ENCODE assay signal across 24 cellular contexts in the genomic region with DNA sequence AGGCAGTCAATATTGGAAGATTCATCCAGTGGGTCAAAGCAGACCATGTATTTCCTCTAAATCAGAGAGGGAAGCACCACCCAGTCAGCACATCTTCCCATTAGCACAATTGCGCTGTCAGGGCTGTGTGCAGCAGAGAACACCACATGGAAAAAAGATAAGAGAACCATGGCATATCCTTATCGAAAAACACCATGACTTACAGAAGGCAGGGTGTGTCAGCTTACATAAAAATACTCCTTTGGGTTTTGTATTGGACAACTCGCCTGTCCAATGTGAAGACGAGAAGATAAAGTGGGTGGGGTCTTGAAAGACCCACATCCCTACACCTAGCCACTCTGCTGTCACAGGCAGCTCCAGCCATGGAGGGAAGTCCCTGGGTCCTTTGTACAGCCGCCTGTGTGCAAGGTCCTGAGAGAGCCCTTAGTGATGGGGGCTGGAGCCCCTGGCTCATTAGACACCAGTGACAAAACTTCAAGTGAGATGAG.
"Had no signal": no experiment of that assay in that cellular context is flagged by ENCODE, and none has a peak within 500 bp of the region (broad histone marks: within the 10 kb centered on the region; RNA-seq: fewer than 3 reads in every experiment).

No MANE protein-coding gene starts in this region.

- H3K9me2 ChIP-seq: SK-N-SH had no signal

- H3K4me1 ChIP-seq: SJCRH30 had no signal

- H3K9me3 Mint-ChIP-seq: activated B cell treated with CpG ODN at 0.5 μM for 24 hours; activated T-cell treated with anti-CD3 and anti-CD28 coated beads, Interleukin-2, amount 50 U/mL, for 4 hours had no signal

- DNase-seq: activated B cell treated with CpG ODN at 0.5 μM for 24 hours; activated CD4-positive, alpha-beta T cell treated with anti-CD3 and anti-CD28 coated beads for 1 hour; activated CD4-positive, alpha-beta T cell treated with anti-CD3 and anti-CD28 coated beads, Interleukin-2, amount 10 ng/mL, durations not matched to agents 24 days and 14 days; activated CD4-positive, alpha-beta T cell treated with anti-CD3 and anti-CD28 coated beads, Interleukin-2, amount 50 U/mL, for 48 hours; activated CD8-positive, alpha-beta memory T cell treated with anti-CD3 and anti-CD28 coated beads, Interleukin-2, amount 10 ng/mL, durations not matched to agents 7 days and 5 days; activated effector memory CD4-positive, alpha-beta T cell treated with anti-CD3 and anti-CD28 coated beads, Interleukin-2, amount 50 U/mL, for 16 hours; activated naive CD4-positive, alpha-beta T cell treated with Interleukin-2 at 50 U/mL for 16 hours; activated T-cell treated with anti-CD3 and anti-CD28 coated beads, Interleukin-2, amount 50 U/mL, for 4 hours; brain microvascular endothelial cell; Karpas-422; NCI-H1105 treated with DMSO at 0.1 percent for 48 hours; NCI-H1436 treated with DMSO at 0.1 percent for 48 hours; NCI-H187; NCI-H2081; NCI-H446; NCI-H524; Right ventricle myocardium superior; SJCRH30; SK-N-SH; T-helper 1 cell had no signal

- H3K9me3 ChIP-seq: SK-N-SH had no signal

- H3K9ac ChIP-seq: SK-N-SH had no signal

- ATAC-seq: activated CD8-positive, alpha-beta memory T cell treated with anti-CD3 and anti-CD28 coated beads, Interleukin-2, amount 10 ng/mL, durations not matched to agents 7 days and 5 days; activated naive CD4-positive, alpha-beta T cell treated with anti-CD3 and anti-CD28 coated beads, Interleukin-2, amount 50 U/mL, for 72 hours; activated T-cell treated with anti-CD3 and anti-CD28 coated beads, Interleukin-2, amount 50 U/mL, for 4 hours; Panc1 had no signal

- H3K4me1 Mint-ChIP-seq: activated B cell treated with CpG ODN at 0.5 μM for 24 hours had no signal

- H3K27ac ChIP-seq: brain microvascular endothelial cell, cardiac muscle cell, RWPE1, SJCRH30 had no signal

- H3K27me3 ChIP-seq: brain microvascular endothelial cell, cardiac muscle cell, SJCRH30 had no signal

- H3K4me3 ChIP-seq: cardiac muscle cell, SJCRH30 had no signal

- H3K27ac Mint-ChIP-seq: activated B cell treated with CpG ODN at 0.5 μM for 24 hours; activated CD4-positive, alpha-beta T cell treated with anti-CD3 and anti-CD28 coated beads, Interleukin-2, amount 10 ng/mL, durations not matched to agents 24 days and 14 days; activated CD8-positive, alpha-beta memory T cell treated with anti-CD3 and anti-CD28 coated beads, Interleukin-2, amount 10 ng/mL, durations not matched to agents 7 days and 5 days; activated naive CD4-positive, alpha-beta T cell treated with anti-CD3 and anti-CD28 coated beads, Interleukin-2, amount 50 U/mL, for 72 hours had no signal

- H3K36me3 Mint-ChIP-seq: activated CD8-positive, alpha-beta memory T cell treated with anti-CD3 and anti-CD28 coated beads, Interleukin-2, amount 10 ng/mL, durations not matched to agents 7 days and 5 days had no signal

- H3K4me2 ChIP-seq: SK-N-SH had no signal

- H3K4me3 Mint-ChIP-seq: activated B cell treated with CpG ODN at 0.5 μM for 24 hours; activated CD4-positive, alpha-beta T cell treated with anti-CD3 and anti-CD28 coated beads, Interleukin-2, amount 10 ng/mL, durations not matched to agents 24 days and 14 days; activated CD8-positive, alpha-beta memory T cell treated with anti-CD3 and anti-CD28 coated beads, Interleukin-2, amount 10 ng/mL, durations not matched to agents 7 days and 5 days; activated T-cell treated with anti-CD3 and anti-CD28 coated beads, Interleukin-2, amount 50 U/mL, for 4 hours had no signal

- H3K36me3 ChIP-seq: brain microvascular endothelial cell, cardiac muscle cell, SJCRH30 had no signal
